ENCODE assay signal across 23 cellular contexts in genomic region chr13:52009985-52010384, GRCh38. TPM values are rescaled to one million over a fixed set of nuclear protein-coding genes. Genes with fewer than 3 reads are reported as not detected.
DNase-seq lines count a peak whose midpoint lies in the region; ATAC-seq and TF ChIP-seq lines count a peak whose summit lies in the region.
"Had no signal": no experiment of that assay in that cellular context is flagged by ENCODE, and none has a peak within 500 bp of the region (broad histone marks: within the 10 kb centered on the region; RNA-seq: fewer than 3 reads in every experiment).

No MANE protein-coding gene starts in this region.

- H3K27me3 Mint-ChIP-seq in effector memory CD8-positive, alpha-beta T cell: peaks cover 32 to 50% of the 10 kb centered on the region in 2 donors
- H3K27me3 Mint-ChIP-seq in nephron progenitor cell (ENCODE audit: low read depth, poor library complexity): peaks cover 28% of the 10 kb centered on the region

- no peaks in the 10 kb centered on the region for H4K20me1 ChIP-seq in SK-N-SH (ENCODE audit: insufficient read depth)
- peaks cover 12% of the 10 kb centered on the region for H4K20me1 ChIP-seq in Loucy (ENCODE audit: insufficient read depth, low read length, poor library complexity, severe bottlenecking)

- H3K9me3 Mint-ChIP-seq in effector memory CD8-positive, alpha-beta T cell: no peaks in the 10 kb centered on the region
- H3K9me3 Mint-ChIP-seq in nephron progenitor cell: peaks cover 4% of the 10 kb centered on the region
- H3K9me3 Mint-ChIP-seq: activated naive CD4-positive, alpha-beta T cell treated with anti-CD3 and anti-CD28 coated beads, Interleukin-2, amount 10 ng/mL, durations not matched to agents 7 days and 5 days had no signal

- H3K27ac ChIP-seq in SK-N-SH (ENCODE audit: low read depth in 2 of 2, low read length in 1 of 2): no peak overlapping the region
- H3K27ac ChIP-seq: 22Rv1, body of pancreas, heart right ventricle, PC-9, transverse colon had no signal

- WGBS in SK-N-SH (ENCODE audit: low lambda C conversion rate): 63% methylated on average over 4 of the region's 4 CpGs

- H3K4me1 Mint-ChIP-seq in effector memory CD8-positive, alpha-beta T cell (ENCODE audit: low read depth in 2 of 2): peaks cover 12 to 16% of the 10 kb centered on the region in 2 donors
- H3K4me1 Mint-ChIP-seq in nephron progenitor cell: peaks cover 26% of the 10 kb centered on the region

- H3K27me3 ChIP-seq in SK-N-SH (ENCODE audit: insufficient read depth) (no peaks in the 10 kb centered on the region), Loucy (ENCODE audit: insufficient read depth, low read length, poor library complexity, severe bottlenecking) (peaks cover 20% of the 10 kb centered on the region), H7 (ENCODE audit: control insufficient read depth, insufficient read depth, low read length) (peaks cover 23% of the 10 kb centered on the region)
- H3K27me3 ChIP-seq: body of pancreas, transverse colon had no signal

- H3K36me3 ChIP-seq in SK-N-SH (replicated peaks in 1 of 2; ENCODE audit: control insufficient read depth in 1 of 2, insufficient read depth in 2 of 2, low read length in 1 of 2) (peaks cover 0 to 5% of the 10 kb centered on the region in 2 experiments), Loucy (ENCODE audit: insufficient read depth, low read length) (no peaks in the 10 kb centered on the region), H7 (replicated peaks; ENCODE audit: control insufficient read depth, insufficient read depth, low read length) (no peaks in the 10 kb centered on the region)
- H3K36me3 ChIP-seq: HAP-1, transverse colon had no signal

- H3F3A ChIP-seq in SK-N-SH (replicated peaks; ENCODE audit: insufficient read depth): no peaks in the 10 kb centered on the region
- no peaks in the 10 kb centered on the region for H3F3A ChIP-seq in Loucy (ENCODE audit: low read depth)

- POLR2A ChIA-PET in SK-N-SH (lab: Yijun Ruan, JAX): no interaction called here

- H3K4me2 ChIP-seq in SK-N-SH (0 out of 2 replicates have a peak overlapping the region, but pooled peaks have one; percentile 98), Loucy (ENCODE audit: low read depth, low read length, poor library complexity, severe bottlenecking) (peak overlapping the region; percentile 86)
- H3K4me2 ChIP-seq: PC-9 had no signal

- H3K4me3 ChIP-seq in SK-N-SH (ENCODE audit: low read depth in 2 of 2, low read length in 1 of 2) (no peak overlapping the region), Loucy (ENCODE audit: low read length, poor library complexity, severe bottlenecking) (peak overlapping the region; percentile 5), H7 (ENCODE audit: insufficient read depth, low read depth, low read length) (no peak overlapping the region)
- H3K4me3 ChIP-seq: body of pancreas had no signal

- no peak for TF ChIP-seq RAD21 in SK-N-SH (IDR thresholded peaks at IDR 0.05; ENCODE audit: low read length)

- no peaks in the 10 kb centered on the region for H3K9me3 ChIP-seq in SK-N-SH
- no peaks in the 10 kb centered on the region for H3K9me3 ChIP-seq in Loucy (ENCODE audit: insufficient read depth, low read depth, low read length)
- H3K9me3 ChIP-seq: body of pancreas, HAP-1, heart right ventricle, transverse colon had no signal

- H3K27ac Mint-ChIP-seq in effector memory CD8-positive, alpha-beta T cell: no peak overlapping the region
- H3K27ac Mint-ChIP-seq in nephron progenitor cell: no peak overlapping the region
- H3K27ac Mint-ChIP-seq: activated naive CD4-positive, alpha-beta T cell treated with anti-CD3 and anti-CD28 coated beads, Interleukin-2, amount 10 ng/mL, durations not matched to agents 7 days and 5 days had no signal

- H3K4me1 ChIP-seq in SK-N-SH (ENCODE audit: control insufficient read depth in 1 of 2, insufficient read depth in 2 of 2, low read depth in 1 of 2, low read length in 1 of 2) (peaks cover 7 to 12% of the 10 kb centered on the region in 2 experiments; a peak in 3 of 4 replicates), Loucy (ENCODE audit: insufficient read depth, low read length, poor library complexity, severe bottlenecking) (peaks cover 19% of the 10 kb centered on the region)

- H2AFZ ChIP-seq in SK-N-SH (ENCODE audit: low read depth) (no peak overlapping the region), Loucy (ENCODE audit: low read length) (no peak overlapping the region)
- H2AFZ ChIP-seq: PC-9 had no signal

- CTCF ChIA-PET in SK-N-SH (lab: Yijun Ruan, JAX): interaction anchor here (3.9 kb wide), 1 partner anchor 118 kb away, joined by 19 read pairs; the partner anchor contains the start of gene NEK5

- H3K36me3 Mint-ChIP-seq in effector memory CD8-positive, alpha-beta T cell (ENCODE audit: insufficient read depth): peaks cover 4% of the 10 kb centered on the region
- peaks cover 17% of the 10 kb centered on the region for H3K36me3 Mint-ChIP-seq in nephron progenitor cell (ENCODE audit: low read depth)
- H3K36me3 Mint-ChIP-seq: activated naive CD4-positive, alpha-beta T cell treated with anti-CD3 and anti-CD28 coated beads, Interleukin-2, amount 10 ng/mL, durations not matched to agents 7 days and 5 days had no signal

- H3K9me2 ChIP-seq in SK-N-SH (no peaks in the 10 kb centered on the region), Loucy (replicated peaks; ENCODE audit: low read depth, low read length) (no peaks in the 10 kb centered on the region)

- no peak for TF ChIP-seq EP300 in SK-N-SH (IDR thresholded peaks at IDR 0.05; ENCODE audit: borderline replicate concordance in 1 of 2, low read depth in 1 of 2, low read length in 1 of 2)

- DNase-seq in SK-N-SH (no peak), nephron progenitor cell (no peak), glomerular visceral epithelial cell (ENCODE audit: extremely low spot score) (no peak), H7 (no peak), NCI-H446 treated with DMSO at 0.1 percent for 48 hours (lab: John Stamatoyannopoulos, UW) (no peak)
- no peak for DNase-seq in effector memory CD8-positive, alpha-beta T cell
- DNase-seq: activated naive CD4-positive, alpha-beta T cell treated with anti-CD3 and anti-CD28 coated beads, Interleukin-2, amount 10 ng/mL, durations not matched to agents 7 days and 5 days; body of pancreas; C1 segment of cervical spinal cord; dermis blood vessel endothelial cell; DMS79 treated with DMSO at 0.1 percent for 48 hours; heart right ventricle; kidney; MM.1S; NCI-H2029; NCI-H526 treated with DMSO at 0.1 percent for 48 hours; PC-9; stimulated activated naive CD4-positive, alpha-beta T cell treated with Interleukin-2 at 50 U/mL for 16 hours; transverse colon had no signal

- ATAC-seq in SK-N-SH treated with all-trans-retinoic acid at 6 μM for 48 hours: no peak
- ATAC-seq in effector memory CD8-positive, alpha-beta T cell (replicated peaks): no peak
- ATAC-seq: body of pancreas, heart right ventricle had no signal

- peak overlapping the region; percentile 92 to 97 for H3K4me3 Mint-ChIP-seq in effector memory CD8-positive, alpha-beta T cell
- peak overlapping the region; percentile 99 for H3K4me3 Mint-ChIP-seq in nephron progenitor cell

- no peak overlapping the region for H3K9ac ChIP-seq in SK-N-SH
- H3K9ac ChIP-seq in Loucy (ENCODE audit: low read depth, low read length, poor library complexity, severe bottlenecking): no peak overlapping the region

- TF ChIP-seq CTCF in SK-N-SH (IDR thresholded peaks at IDR 0.05): no peak
- no peak for TF ChIP-seq CTCF in Loucy (conservative IDR thresholded peaks at IDR 0.05; ENCODE audit: low read length)
- TF ChIP-seq CTCF in nephron progenitor cell (IDR thresholded peaks at IDR 0.05): no peak

- peaks cover 35% of the 10 kb centered on the region for H3K79me2 ChIP-seq in SK-N-SH (ENCODE audit: insufficient read depth)
- peaks cover 26% of the 10 kb centered on the region for H3K79me2 ChIP-seq in Loucy (ENCODE audit: insufficient read depth, low read length)

TF ChIP-seq in SK-N-SH, 30 proteins besides CTCF, POLR2A, EP300 and RAD21 (continues in another document):
- TF ChIP-seq RFX5 (IDR thresholded peaks at IDR 0.05; ENCODE audit: low read length) (no peak), SIN3A (IDR thresholded peaks at IDR 0.05; ENCODE audit: borderline replicate concordance, low read depth, low read length) (no peak), EZH2phosphoT487 (IDR thresholded peaks at IDR 0.05; ENCODE audit: borderline replicate concordance, low read depth) (no peak)

TF ChIP-seq in SK-N-SH treated with all-trans-retinoic acid at 6 μM for 48 hours, 23 proteins besides CTCF, POLR2A, EP300 and RAD21 (continues in another document):
- no peak for TF ChIP-seq BACH2 (CRISPR knock-in tag; IDR thresholded peaks at IDR 0.05; ENCODE audit: borderline replicate concordance)
- no peak for TF ChIP-seq POU6F1 (CRISPR knock-in tag; IDR thresholded peaks at IDR 0.05; ENCODE audit: borderline replicate concordance, low read depth)
- TF ChIP-seq ARNTL (CRISPR knock-in tag; IDR thresholded peaks at IDR 0.05; ENCODE audit: borderline replicate concordance, low read depth): no peak
- TF ChIP-seq ESRRG (CRISPR knock-in tag; IDR thresholded peaks at IDR 0.05): no peak
- no peak for TF ChIP-seq ZFP3 (CRISPR knock-in tag; IDR thresholded peaks at IDR 0.05)
- TF ChIP-seq ZC3H10 (CRISPR knock-in tag; IDR thresholded peaks at IDR 0.05): no peak
- TF ChIP-seq SNAI2 (CRISPR knock-in tag; IDR thresholded peaks at IDR 0.05): no peak
- TF ChIP-seq ZFP30 (CRISPR knock-in tag; IDR thresholded peaks at IDR 0.05): no peak

RNA-seq across cellular contexts. Expression of gene ATP7B, which starts 1.3 kb away (rescaled TPM):
- 4.4 and 5.1 TPM in 2 replicates for polyA plus RNA-seq in SK-N-SH (2012; rRNA removed)
- polyA plus RNA-seq in SK-N-SH (2012; cell fraction: cytosol; rRNA removed): 2.5 and 3.7 TPM in 2 replicates
- 11.2 and 15.2 TPM in 2 replicates for polyA plus RNA-seq in SK-N-SH (2012; cell fraction: nucleus; rRNA removed)
- total RNA-seq in H7 (2014; rRNA removed; shearing (Covaris generic)): 2.4 and 3.1 TPM in 2 replicates

RNA-seq across cellular contexts. Expression of gene ALG11, which starts 2.2 kb away (rescaled TPM):
- polyA plus RNA-seq in SK-N-SH (2012; rRNA removed): 5.0 and 8.6 TPM in 2 replicates
- polyA plus RNA-seq in SK-N-SH (2012; cell fraction: cytosol; rRNA removed): 7.6 and 9.2 TPM in 2 replicates
- 3.1 and 7.4 TPM in 2 replicates for polyA plus RNA-seq in SK-N-SH (2012; cell fraction: nucleus; rRNA removed)
- 10.3 and 12.1 TPM in 2 replicates for total RNA-seq in H7 (2014; rRNA removed; shearing (Covaris generic))

RNA-seq across cellular contexts. Expression of gene UTP14C, which starts 14.5 kb away (rescaled TPM):
- 5.1 and 7.0 TPM in 2 replicates for polyA plus RNA-seq in SK-N-SH (2012; rRNA removed)
- 7.7 and 8.3 TPM in 2 replicates for polyA plus RNA-seq in SK-N-SH (2012; cell fraction: cytosol; rRNA removed)
- polyA plus RNA-seq in SK-N-SH (2012; cell fraction: nucleus; rRNA removed): 2.0 and 4.8 TPM in 2 replicates
- 9.1 and 12.5 TPM in 2 replicates for total RNA-seq in H7 (2014; rRNA removed; shearing (Covaris generic))
